Comparison of ENCODE assay signal across 8 cellular contexts in genomic region chr9:125407432-125407973, GRCh38.
DNase-seq lines count a peak whose midpoint lies in the region; ATAC-seq and TF ChIP-seq lines count a peak whose summit lies in the region.

No MANE protein-coding gene starts in this region.

- H3K36me3 Mint-ChIP-seq in activated CD8-positive, alpha-beta memory T cell treated with anti-CD3 and anti-CD28 coated beads, Interleukin-2, amount 10 ng/mL, durations not matched to agents 7 days and 5 days, result peaks cover 1% of the 10 kb centered on the region
- no peaks in the 10 kb centered on the region for H3K36me3 Mint-ChIP-seq in activated T-helper 1 cell treated with anti-CD3 and anti-CD28 coated beads, Interleukin-12 subunit alpha, Interleukin-12 subunit beta, Interleukin-2, Interleukin-4 antibody, amounts not matched to agents 30 ng/mL and 10 ng/mL and 1 ng/mL, durations not matched to agents 14 hours and 24 hours and 36 hours (ENCODE audit: low read depth)
- H3K36me3 Mint-ChIP-seq in immature natural killer cell (no peaks in the 10 kb centered on the region), type B pancreatic cell (no peaks in the 10 kb centered on the region)

- ATAC-seq in activated CD8-positive, alpha-beta memory T cell treated with anti-CD3 and anti-CD28 coated beads, Interleukin-2, amount 10 ng/mL, durations not matched to agents 7 days and 5 days, result peak; percentile 17
- no peak for ATAC-seq in sciatic nerve

- H3K4me3 Mint-ChIP-seq in activated CD8-positive, alpha-beta memory T cell treated with anti-CD3 and anti-CD28 coated beads, Interleukin-2, amount 10 ng/mL, durations not matched to agents 7 days and 5 days, result peak overlapping the region; percentile 30
- peak overlapping the region; percentile 68 for H3K4me3 Mint-ChIP-seq in activated T-helper 1 cell treated with anti-CD3 and anti-CD28 coated beads, Interleukin-12 subunit alpha, Interleukin-12 subunit beta, Interleukin-2, Interleukin-4 antibody, amounts not matched to agents 30 ng/mL and 10 ng/mL and 1 ng/mL, durations not matched to agents 14 hours and 24 hours and 36 hours
- H3K4me3 Mint-ChIP-seq in immature natural killer cell, result peak overlapping the region; percentile 62 to 84 (median 66)
- peak overlapping the region; percentile 85 for H3K4me3 Mint-ChIP-seq in type B pancreatic cell

- intact Hi-C loops in activated T-helper 1 cell treated with anti-CD3 and anti-CD28 coated beads, Interleukin-12 subunit alpha, Interleukin-12 subunit beta, Interleukin-2, Interleukin-4 antibody, amounts not matched to agents 30 ng/mL and 10 ng/mL and 1 ng/mL, durations not matched to agents 14 hours and 24 hours and 36 hours (cut with micrococcal nuclease), result loop anchor here (1.0 kb wide), 1 partner anchor 1084 kb away; no protein-coding TSS in a partner anchor
- intact Hi-C loops in sciatic nerve (cut with DNase I), result no loop called here

- DNase-seq in activated CD8-positive, alpha-beta memory T cell treated with anti-CD3 and anti-CD28 coated beads, Interleukin-2, amount 10 ng/mL, durations not matched to agents 7 days and 5 days, result no peak
- no peak for DNase-seq in activated CD8-positive, alpha-beta memory T cell treated with anti-CD3 and anti-CD28 coated beads, Interleukin-2, amount 50 U/mL, for 4 hours
- DNase-seq in activated T-helper 1 cell treated with anti-CD3 and anti-CD28 coated beads, Interleukin-12 subunit alpha, Interleukin-12 subunit beta, Interleukin-2, Interleukin-4 antibody, amounts not matched to agents 30 ng/mL and 10 ng/mL and 1 ng/mL, durations not matched to agents 14 hours and 24 hours and 36 hours (ENCODE audit: low spot score), result no peak
- DNase-seq in immature natural killer cell (no peak), type B pancreatic cell (ENCODE audit: extremely low spot score, unreplicated experiment) (no peak), sciatic nerve (ENCODE audit: low spot score) (no peak)
- no peak for DNase-seq in NK-92 treated with Interleukin-12 subunit alpha and Interleukin-12 subunit beta, amount 100 ng/mL, for 24 hours (lab: John Stamatoyannopoulos, UW)
- DNase-seq in activated CD8-positive, alpha-beta memory T cell treated with anti-CD3 and anti-CD28 coated beads, Interleukin-2, amount 50 U/mL, for 48 hours, result no peak

- no peak overlapping the region for H3K27ac Mint-ChIP-seq in activated CD8-positive, alpha-beta memory T cell treated with anti-CD3 and anti-CD28 coated beads, Interleukin-2, amount 10 ng/mL, durations not matched to agents 7 days and 5 days
- peak overlapping the region; percentile 34 for H3K27ac Mint-ChIP-seq in activated T-helper 1 cell treated with anti-CD3 and anti-CD28 coated beads, Interleukin-12 subunit alpha, Interleukin-12 subunit beta, Interleukin-2, Interleukin-4 antibody, amounts not matched to agents 30 ng/mL and 10 ng/mL and 1 ng/mL, durations not matched to agents 14 hours and 24 hours and 36 hours
- H3K27ac Mint-ChIP-seq in immature natural killer cell (peak overlapping the region in 1 of 6 donors; percentile 85), type B pancreatic cell (peak overlapping the region; percentile 39)

- TF ChIP-seq CTCF in type B pancreatic cell (conservative IDR thresholded peaks at IDR 0.05), result no peak

- H3K27me3 Mint-ChIP-seq in activated CD8-positive, alpha-beta memory T cell treated with anti-CD3 and anti-CD28 coated beads, Interleukin-2, amount 10 ng/mL, durations not matched to agents 7 days and 5 days, result peaks cover 22% of the 10 kb centered on the region
- H3K27me3 Mint-ChIP-seq in activated T-helper 1 cell treated with anti-CD3 and anti-CD28 coated beads, Interleukin-12 subunit alpha, Interleukin-12 subunit beta, Interleukin-2, Interleukin-4 antibody, amounts not matched to agents 30 ng/mL and 10 ng/mL and 1 ng/mL, durations not matched to agents 14 hours and 24 hours and 36 hours (ENCODE audit: insufficient read depth), result peaks cover 13% of the 10 kb centered on the region
- peaks cover 3 to 11% (median 9%) of the 10 kb centered on the region in 3 donors for H3K27me3 Mint-ChIP-seq in immature natural killer cell (ENCODE audit: low read depth in 3 of 3)
- H3K27me3 Mint-ChIP-seq in type B pancreatic cell, result peaks cover 17% of the 10 kb centered on the region

- no peaks in the 10 kb centered on the region for H3K9me3 Mint-ChIP-seq in activated CD8-positive, alpha-beta memory T cell treated with anti-CD3 and anti-CD28 coated beads, Interleukin-2, amount 10 ng/mL, durations not matched to agents 7 days and 5 days (ENCODE audit: low read depth)
- no peaks in the 10 kb centered on the region for H3K9me3 Mint-ChIP-seq in activated T-helper 1 cell treated with anti-CD3 and anti-CD28 coated beads, Interleukin-12 subunit alpha, Interleukin-12 subunit beta, Interleukin-2, Interleukin-4 antibody, amounts not matched to agents 30 ng/mL and 10 ng/mL and 1 ng/mL, durations not matched to agents 14 hours and 24 hours and 36 hours
- H3K9me3 Mint-ChIP-seq in immature natural killer cell (peaks cover 0 to 1% (median 0%) of the 10 kb centered on the region in 6 donors), type B pancreatic cell (peaks cover 6% of the 10 kb centered on the region)

- peaks cover 12% of the 10 kb centered on the region for H3K4me1 Mint-ChIP-seq in activated CD8-positive, alpha-beta memory T cell treated with anti-CD3 and anti-CD28 coated beads, Interleukin-2, amount 10 ng/mL, durations not matched to agents 7 days and 5 days
- peaks cover 7% of the 10 kb centered on the region for H3K4me1 Mint-ChIP-seq in activated T-helper 1 cell treated with anti-CD3 and anti-CD28 coated beads, Interleukin-12 subunit alpha, Interleukin-12 subunit beta, Interleukin-2, Interleukin-4 antibody, amounts not matched to agents 30 ng/mL and 10 ng/mL and 1 ng/mL, durations not matched to agents 14 hours and 24 hours and 36 hours (ENCODE audit: low read depth)
- peaks cover 7 to 8% of the 10 kb centered on the region in 2 donors for H3K4me1 Mint-ChIP-seq in immature natural killer cell
- peaks cover 12% of the 10 kb centered on the region for H3K4me1 Mint-ChIP-seq in type B pancreatic cell (ENCODE audit: unreplicated experiment)

- CTCF ChIA-PET in activated CD8-positive, alpha-beta memory T cell treated with anti-CD3 and anti-CD28 coated beads, Interleukin-2, amount 10 ng/mL, durations not matched to agents 7 days and 5 days (lab: Charles Lee), result interaction anchor here (0.6 to 3.1 kb wide), 59 partner anchors 8 to 1150 kb away, joined by 3 to 17 read pairs (median 4); partner anchors contain the start of gene MAPKAP1

Comparison
In these comparisons a context has a peak if more than half of its experiments do, and no peak if none do; other contexts are left out.
1. H3K4me3 Mint-ChIP-seq: peak in every context shown above with its lines; median percentile 85 in type B pancreatic cell; 68 in activated T-helper 1 cell treated with anti-CD3 and anti-CD28 coated beads, Interleukin-12 subunit alpha, Interleukin-12 subunit beta, Interleukin-2, Interleukin-4 antibody, amounts not matched to agents 30 ng/mL and 10 ng/mL and 1 ng/mL, durations not matched to agents 14 hours and 24 hours and 36 hours; 66 in immature natural killer cell; 30 in activated CD8-positive, alpha-beta memory T cell treated with anti-CD3 and anti-CD28 coated beads, Interleukin-2, amount 10 ng/mL, durations not matched to agents 7 days and 5 days.